Comparison of ENCODE assay signal across 1 cellular context in the genomic region with DNA sequence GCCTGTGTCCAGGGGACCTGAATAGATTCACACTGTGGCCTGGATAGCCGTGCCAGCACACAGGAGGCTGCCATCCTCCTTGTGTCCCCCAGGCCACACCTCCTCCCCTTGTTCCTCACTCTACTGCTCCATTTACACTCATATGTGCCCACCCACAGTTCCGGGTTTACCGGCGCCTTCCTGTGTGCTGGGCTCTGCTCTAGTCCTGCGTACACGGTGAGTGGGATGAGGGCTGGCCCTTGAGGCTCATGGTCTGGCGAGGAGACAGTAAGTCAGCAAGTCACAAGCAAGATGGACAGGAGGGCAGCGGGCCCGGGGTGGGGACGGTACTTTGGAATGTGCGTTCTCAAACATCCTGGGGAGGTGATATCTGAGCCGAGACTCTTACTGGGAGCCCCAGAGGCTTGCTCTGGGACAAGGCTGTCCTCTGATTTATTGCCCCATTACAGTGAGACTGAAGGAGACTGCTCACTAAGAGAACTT.
TF ChIP-seq lines count a peak whose summit lies in the region.

No MANE protein-coding gene starts in this region.

TF ChIP-seq in HepG2, 621 proteins besides CTCF, POLR2A, EP300 and RAD21:
- TF ChIP-seq MED13 (CRISPR knock-in tag; IDR thresholded peaks at IDR 0.05), result no peak
- TF ChIP-seq, protein P1, sequence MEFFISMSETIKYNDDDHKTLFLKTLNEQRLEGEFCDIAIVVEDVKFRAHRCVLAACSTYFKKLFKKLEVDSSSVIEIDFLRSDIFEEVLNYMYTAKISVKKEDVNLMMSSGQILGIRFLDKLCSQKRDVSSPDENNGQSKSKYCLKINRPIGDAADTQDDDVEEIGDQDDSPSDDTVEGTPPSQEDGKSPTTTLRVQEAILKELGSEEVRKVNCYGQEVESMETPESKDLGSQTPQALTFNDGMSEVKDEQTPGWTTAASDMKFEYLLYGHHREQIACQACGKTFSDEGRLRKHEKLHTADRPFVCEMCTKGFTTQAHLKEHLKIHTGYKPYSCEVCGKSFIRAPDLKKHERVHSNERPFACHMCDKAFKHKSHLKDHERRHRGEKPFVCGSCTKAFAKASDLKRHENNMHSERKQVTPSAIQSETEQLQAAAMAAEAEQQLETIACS (CRISPR knock-in tag; IDR thresholded peaks at IDR 0.05), result no peak
- TF ChIP-seq RXRB (CRISPR knock-in tag; IDR thresholded peaks at IDR 0.05; ENCODE audit: borderline replicate concordance), result no peak
- TF ChIP-seq ZNF101 (CRISPR knock-in tag; IDR thresholded peaks at IDR 0.05; ENCODE audit: borderline replicate concordance, low read depth), result no peak
- no peak for TF ChIP-seq ZFYVE20 (CRISPR knock-in tag; IDR thresholded peaks at IDR 0.05; ENCODE audit: borderline replicate concordance, low read depth)
- no peak for TF ChIP-seq ZNF549 (CRISPR knock-in tag; IDR thresholded peaks at IDR 0.05)
- no peak for TF ChIP-seq ZNF296 (CRISPR knock-in tag; conservative IDR thresholded peaks at IDR 0.05)
- no peak for TF ChIP-seq ZNF891 (CRISPR knock-in tag; IDR thresholded peaks at IDR 0.05)
- no peak for TF ChIP-seq MXD4 (CRISPR knock-in tag; IDR thresholded peaks at IDR 0.05)
- TF ChIP-seq EZH2 (conservative IDR thresholded peaks at IDR 0.05; ENCODE audit: low read depth, low read length), result no peak
- no peak for TF ChIP-seq ZNF615 (CRISPR knock-in tag; IDR thresholded peaks at IDR 0.05; ENCODE audit: borderline replicate concordance)
- TF ChIP-seq HNRNPLL (IDR thresholded peaks at IDR 0.05; ENCODE audit: low read depth, low read length, poor library complexity, severe bottlenecking), result no peak
- no peak for TF ChIP-seq ZNF160 (CRISPR knock-in tag; IDR thresholded peaks at IDR 0.05)
- TF ChIP-seq, protein P2, sequence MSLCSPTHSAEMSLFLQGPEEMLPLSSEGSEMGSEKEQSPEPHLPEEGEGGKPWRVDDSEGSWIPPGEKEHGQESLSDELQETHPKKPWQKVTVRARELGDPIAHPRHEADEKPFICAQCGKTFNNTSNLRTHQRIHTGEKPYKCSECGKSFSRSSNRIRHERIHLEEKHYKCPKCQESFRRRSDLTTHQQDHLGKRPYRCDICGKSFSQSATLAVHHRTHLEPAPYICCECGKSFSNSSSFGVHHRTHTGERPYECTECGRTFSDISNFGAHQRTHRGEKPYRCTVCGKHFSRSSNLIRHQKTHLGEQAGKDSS (CRISPR knock-in tag; IDR thresholded peaks at IDR 0.05; ENCODE audit: borderline replicate concordance, low read depth), result no peak
- TF ChIP-seq, protein P3, sequence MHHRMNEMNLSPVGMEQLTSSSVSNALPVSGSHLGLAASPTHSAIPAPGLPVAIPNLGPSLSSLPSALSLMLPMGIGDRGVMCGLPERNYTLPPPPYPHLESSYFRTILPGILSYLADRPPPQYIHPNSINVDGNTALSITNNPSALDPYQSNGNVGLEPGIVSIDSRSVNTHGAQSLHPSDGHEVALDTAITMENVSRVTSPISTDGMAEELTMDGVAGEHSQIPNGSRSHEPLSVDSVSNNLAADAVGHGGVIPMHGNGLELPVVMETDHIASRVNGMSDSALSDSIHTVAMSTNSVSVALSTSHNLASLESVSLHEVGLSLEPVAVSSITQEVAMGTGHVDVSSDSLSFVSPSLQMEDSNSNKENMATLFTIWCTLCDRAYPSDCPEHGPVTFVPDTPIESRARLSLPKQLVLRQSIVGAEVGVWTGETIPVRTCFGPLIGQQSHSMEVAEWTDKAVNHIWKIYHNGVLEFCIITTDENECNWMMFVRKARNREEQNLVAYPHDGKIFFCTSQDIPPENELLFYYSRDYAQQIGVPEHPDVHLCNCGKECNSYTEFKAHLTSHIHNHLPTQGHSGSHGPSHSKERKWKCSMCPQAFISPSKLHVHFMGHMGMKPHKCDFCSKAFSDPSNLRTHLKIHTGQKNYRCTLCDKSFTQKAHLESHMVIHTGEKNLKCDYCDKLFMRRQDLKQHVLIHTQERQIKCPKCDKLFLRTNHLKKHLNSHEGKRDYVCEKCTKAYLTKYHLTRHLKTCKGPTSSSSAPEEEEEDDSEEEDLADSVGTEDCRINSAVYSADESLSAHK (CRISPR knock-in tag; IDR thresholded peaks at IDR 0.05; ENCODE audit: borderline replicate concordance), result no peak
- TF ChIP-seq, protein P4, sequence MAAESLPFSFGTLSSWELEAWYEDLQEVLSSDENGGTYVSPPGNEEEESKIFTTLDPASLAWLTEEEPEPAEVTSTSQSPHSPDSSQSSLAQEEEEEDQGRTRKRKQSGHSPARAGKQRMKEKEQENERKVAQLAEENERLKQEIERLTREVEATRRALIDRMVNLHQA (CRISPR knock-in tag; IDR thresholded peaks at IDR 0.05), result no peak
- TF ChIP-seq NFKB2 (CRISPR knock-in tag; IDR thresholded peaks at IDR 0.05; ENCODE audit: borderline replicate concordance), result no peak
- no peak for TF ChIP-seq PCBP1 (IDR thresholded peaks at IDR 0.05; ENCODE audit: borderline replicate concordance, low read depth, low read length)
